In genomic region chr7:43307522-43307921, GRCh38 we compare ENCODE assay signal across 23 cellular contexts.
"Had no signal": no experiment of that assay in that cellular context is flagged by ENCODE, and none has a peak within 500 bp of the region (broad histone marks: within the 10 kb centered on the region; RNA-seq: fewer than 3 reads in every experiment).

No MANE protein-coding gene starts in this region.

- ATAC-seq: activated CD4-positive, alpha-beta T cell treated with anti-CD3 and anti-CD28 coated beads for 36 hours; activated naive CD8-positive, alpha-beta T cell treated with anti-CD3 and anti-CD28 coated beads, Interleukin-2, amount 50 U/mL, for 24 hours; activated T-cell treated with anti-CD3 and anti-CD28 coated beads, Interleukin-2, amount 50 U/mL, for 4 hours; foreskin keratinocyte; left ventricle myocardium superior; pancreas; right cardiac atrium; stimulated activated effector memory CD8-positive, alpha-beta T cell treated with anti-CD3 and anti-CD28 coated beads, Interleukin-12 subunit alpha, Interleukin-12 subunit beta, amount 100 ng/mL, for 72 hours; stimulated activated naive CD8-positive, alpha-beta T cell treated with anti-CD3 and anti-CD28 coated beads, Interleukin-15, amount 100 ng/mL, for 72 hours; T-cell had no signal

- H3K4me3 ChIP-seq: pancreas, skin epidermis, tibial nerve had no signal

- DNase-seq: activated B cell treated with CpG ODN at 0.5 μM for 24 hours; activated CD4-positive, alpha-beta T cell treated with anti-CD3 and anti-CD28 coated beads for 36 hours; activated CD4-positive, alpha-beta T cell treated with anti-CD3 and anti-CD28 coated beads, Interleukin-2, amount 50 U/mL, for 4 hours; activated CD8-positive, alpha-beta memory T cell treated with anti-CD3 and anti-CD28 coated beads for 24 hours; activated CD8-positive, alpha-beta memory T cell treated with anti-CD3 and anti-CD28 coated beads, Interleukin-2, amount 50 U/mL, for 4 hours; activated naive CD4-positive, alpha-beta T cell treated with anti-CD3 and anti-CD28 coated beads, Interleukin-2, amount 10 ng/mL, durations not matched to agents 7 days and 5 days; activated naive CD8-positive, alpha-beta T cell treated with anti-CD3 and anti-CD28 coated beads, Interleukin-2, amount 50 U/mL, for 24 hours; activated T-cell treated with anti-CD3 and anti-CD28 coated beads, Interleukin-2, amount 50 U/mL, for 4 hours; anterior cingulate cortex; caudate nucleus; effector memory CD4-positive, alpha-beta T cell; foreskin keratinocyte; left ventricle myocardium superior; mammary epithelial cell; midbrain; pancreas; right cardiac atrium; stimulated activated CD4-positive, alpha-beta T cell treated with anti-CD3 and anti-CD28 coated beads, Interleukin-2, amount 100 ng/mL, for 24 hours; stimulated activated naive CD8-positive, alpha-beta T cell treated with anti-CD3 and anti-CD28 coated beads, Interleukin-15, amount 100 ng/mL, for 72 hours; T-cell had no signal
